Comparison of ENCODE assay signal across 8 cellular contexts in the genomic region with DNA sequence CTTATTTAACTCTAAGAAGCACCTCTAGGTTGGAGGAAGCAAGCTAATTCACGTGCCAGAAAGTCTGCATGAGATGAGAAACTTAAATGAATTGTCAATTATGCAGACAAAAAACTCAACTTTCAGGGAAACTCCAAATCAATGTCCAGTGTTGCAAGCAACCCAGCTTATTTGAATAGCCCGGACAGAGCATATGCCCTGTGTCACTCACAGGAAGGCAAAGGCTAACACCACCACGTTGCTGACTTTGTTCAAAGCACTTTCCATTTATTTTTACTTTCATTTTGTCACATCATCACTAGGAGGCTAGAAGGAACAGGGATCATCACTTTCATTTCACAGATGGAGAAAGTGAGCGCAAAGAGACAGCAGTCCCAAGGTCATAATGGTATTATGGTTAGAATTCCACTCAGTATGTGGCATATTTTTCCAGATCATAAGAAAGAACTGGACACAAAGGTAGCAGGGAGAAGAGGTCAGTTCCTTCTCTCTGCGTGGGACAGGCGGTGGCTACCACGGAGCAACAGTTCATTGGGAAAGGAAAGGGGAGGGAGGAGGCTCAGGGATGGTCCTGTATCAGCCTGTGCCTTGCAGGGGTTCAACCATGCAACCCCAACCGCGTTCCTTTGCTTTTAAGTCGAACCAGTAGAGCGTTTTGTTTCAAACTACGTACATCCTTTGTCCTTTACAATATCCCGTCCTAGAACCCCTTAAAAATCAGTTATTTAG. TPM values are rescaled to one million over a fixed set of nuclear protein-coding genes. Genes with fewer than 3 reads are reported as not detected.
DNase-seq lines count a peak whose midpoint lies in the region; ATAC-seq, FAIRE-seq and TF ChIP-seq lines count a peak whose summit lies in the region.

No MANE protein-coding gene starts in this region.

- H3K4me1 ChIP-seq in OCI-LY3 (ENCODE audit: low read length) (peaks cover 21% of the 10 kb centered on the region), HepG2 (ENCODE audit: insufficient read depth, low read length) (peaks cover 57% of the 10 kb centered on the region)

- no peaks in the 10 kb centered on the region for H3K27me3 Mint-ChIP-seq in central memory CD8-positive, alpha-beta T cell

- H3K4me3 Mint-ChIP-seq in central memory CD8-positive, alpha-beta T cell, result peak overlapping the region; percentile 99

- CTCF ChIA-PET in HepG2 (lab: Yijun Ruan, JAX; ENCODE audit: low intra/inter-chr PET ratio, low total read pairs), result no interaction called here

- peak overlapping the region; percentile 43; the same call in 1 of the 2 replicates for H2AFZ ChIP-seq in OCI-LY3 (ENCODE audit: low read depth, low read length)
- H2AFZ ChIP-seq in HepG2 (ENCODE audit: low read length), result peak overlapping the region; percentile 28

- H3K27me3 ChIP-seq in OCI-LY3 (ENCODE audit: low read depth, low read length), result peaks cover 75% of the 10 kb centered on the region
- H3K27me3 ChIP-seq in HepG2 (ENCODE audit: control insufficient read depth in 1 of 2, insufficient read depth in 2 of 2, low read length in 2 of 2), result peaks cover 0 to 25% of the 10 kb centered on the region in 2 experiments; a peak in 4 of 5 replicates

- intact Hi-C loops in HepG2 (cut with micrococcal nuclease; ENCODE audit: unreplicated experiment), result loop anchor here (1.0 to 10.0 kb wide), 3 partner anchors 9 to 100 kb away; no protein-coding TSS in a partner anchor

- H3K27ac ChIP-seq in OCI-LY3 (ENCODE audit: low read length) (no peak overlapping the region), HepG2 (ENCODE audit: extremely low read length, insufficient read depth, low read length) (peak overlapping the region; percentile 69), substantia nigra (ENCODE audit: low read depth, low read length, poor library complexity, severe bottlenecking) (peak overlapping the region; percentile 84)

- H3K36me3 Mint-ChIP-seq in central memory CD8-positive, alpha-beta T cell (ENCODE audit: insufficient read depth), result peaks cover 11% of the 10 kb centered on the region

- peak; percentile 95 for FAIRE-seq in HepG2 (lab: Jason Lieb, UNC)

- peak in 1 of 2 experiments; percentile 74; a peak in 2 of 4 replicates for TF ChIP-seq POLR2A in HepG2 (IDR thresholded peaks at IDR 0.05; ENCODE audit: insufficient read depth in 1 of 2, low read depth in 2 of 2, low read length in 2 of 2)

- peak; percentile 74 for DNase-seq in EL
- no peak for DNase-seq in central memory CD8-positive, alpha-beta T cell (ENCODE audit: low spot score in 2 of 2)
- peak; percentile 85 for DNase-seq in HepG2 (ENCODE audit: low spot score)
- peak in 9 of 49 donors; percentile 20 to 65 (median 44) for DNase-seq in substantia nigra (lab: John Stamatoyannopoulos, UW)
- no peak for DNase-seq in effector CD8-positive, alpha-beta T cell (lab: John Stamatoyannopoulos, UW)

- TSS peak; percentile 69 for BruUV-seq in HepG2 (replicated peaks; lab: Mats Ljungman, UMichigan)

- H3K4me1 Mint-ChIP-seq in central memory CD8-positive, alpha-beta T cell, result peaks cover 51% of the 10 kb centered on the region

- ATAC-seq in GM21723 (IDR thresholded peaks at IDR 0.05; ENCODE audit: unreplicated experiment), result peak; percentile 31
- ATAC-seq in central memory CD8-positive, alpha-beta T cell (replicated peaks; ENCODE audit: extremely low read depth, poor library complexity, severe bottlenecking), result peak; percentile 22
- peak; percentile 81 for ATAC-seq in HepG2
- no peak for ATAC-seq in HG03045 (IDR thresholded peaks at IDR 0.05; ENCODE audit: unreplicated experiment)

- H3K9ac ChIP-seq in OCI-LY3 (ENCODE audit: low read length) (peak overlapping the region; percentile 23; the same call in 1 of the 2 replicates), HepG2 (ENCODE audit: insufficient read depth, low read depth, low read length) (peak overlapping the region; percentile 86)

- H4K20me1 ChIP-seq in OCI-LY3 (ENCODE audit: insufficient read depth, low read length), result no peaks in the 10 kb centered on the region
- H4K20me1 ChIP-seq in HepG2 (ENCODE audit: insufficient read depth, low read length), result peaks cover 18% of the 10 kb centered on the region

- WGBS in HepG2 (ENCODE audit: low lambda C conversion rate), result 2% methylated on average over 13 of the region's 13 CpGs

- POLR2A ChIA-PET in HepG2 (lab: Yijun Ruan, JAX), result interaction anchor here (0.6 to 3.1 kb wide), 4 partner anchors 8 to 527 kb away, joined by 3 to 25 read pairs (median 11); no protein-coding TSS in a partner anchor

- peak overlapping the region; percentile 79 for H3K4me3 ChIP-seq in OCI-LY3 (ENCODE audit: low read length)
- H3K4me3 ChIP-seq in HepG2 (replicated peaks in 1 of 3; ENCODE audit: insufficient read depth in 1 of 3, low read depth in 2 of 3, low read length in 3 of 3), result peak overlapping the region; percentile 79 to 92 (median 82)

- no peak for TF ChIP-seq CTCF in OCI-LY3 (IDR thresholded peaks at IDR 0.05; ENCODE audit: low read depth, low read length)
- TF ChIP-seq CTCF in HepG2 (CRISPR knock-in tag; IDR thresholded peaks at IDR 0.05), result no peak

- peak; percentile 10 to 22; a peak in 1 of 4 replicates for TF ChIP-seq EP300 in HepG2 (IDR thresholded peaks at IDR 0.05; ENCODE audit: low read depth in 2 of 2, low read length in 2 of 2)
- TF ChIP-seq EP300 in HepG2 (CRISPR knock-in tag; IDR thresholded peaks at IDR 0.05; ENCODE audit: borderline replicate concordance), result no peak

- in situ Hi-C loops in HepG2 (cut with HindIII; ENCODE audit: extremely low pct_ligation_motif_present, low pct_unique_long_range_greater_than_20kb), result loop anchor here (5.0 kb wide), 1 partner anchor 52 kb away; no protein-coding TSS in a partner anchor

- H3K27ac Mint-ChIP-seq in central memory CD8-positive, alpha-beta T cell (ENCODE audit: low read depth), result peak overlapping the region; percentile 80

- H3K9me3 ChIP-seq in OCI-LY3 (ENCODE audit: insufficient read depth, low read length) (no peaks in the 10 kb centered on the region), HepG2 (ENCODE audit: low read length) (no peaks in the 10 kb centered on the region)

- peak overlapping the region; percentile 83 for H3K4me2 ChIP-seq in OCI-LY3 (ENCODE audit: low read length)
- peak overlapping the region; percentile 95 for H3K4me2 ChIP-seq in HepG2 (ENCODE audit: low read depth, low read length)

- H3K79me2 ChIP-seq in OCI-LY3 (ENCODE audit: low read length), result no peaks in the 10 kb centered on the region
- peaks cover 33% of the 10 kb centered on the region for H3K79me2 ChIP-seq in HepG2 (ENCODE audit: insufficient read depth, low read length)

- TF ChIP-seq RAD21 in HepG2 (CRISPR knock-in tag; IDR thresholded peaks at IDR 0.05), result no peak

- H3K36me3 ChIP-seq in OCI-LY3 (replicated peaks; ENCODE audit: low read depth, low read length) (no peaks in the 10 kb centered on the region), HepG2 (replicated peaks in 1 of 2; ENCODE audit: control insufficient read depth in 1 of 2, insufficient read depth in 2 of 2, low read length in 2 of 2) (peaks cover 4 to 24% of the 10 kb centered on the region in 2 experiments; a peak in 4 of 5 replicates)

- H3K9me3 Mint-ChIP-seq in central memory CD8-positive, alpha-beta T cell, result no peaks in the 10 kb centered on the region

TF ChIP-seq in HepG2, 621 proteins besides CTCF, POLR2A, EP300 and RAD21 (continues in another document):
- TF ChIP-seq THYN1 (CRISPR knock-in tag; IDR thresholded peaks at IDR 0.05; ENCODE audit: borderline replicate concordance, low read depth) (no peak), MAFK (conservative IDR thresholded peaks at IDR 0.05 in 1 of 2, IDR thresholded peaks at IDR 0.05 in 1 of 2; ENCODE audit: low read length in 2 of 2) (peak; percentile 72 to 82), HNF4A (CRISPR knock-in tag; IDR thresholded peaks at IDR 0.05) (peak; percentile 28; the same call in 1 of the 2 replicates)

RNA-seq across cellular contexts. Expression of a gene that starts 1.2 kb away (rescaled TPM):
- total RNA-seq in HepG2 (2016; rRNA removed; fragmentation: Illumina TruSeq; extraction: Trizol), result 9.7 and 10.7 TPM in 2 replicates
- 1.1 TPM in 2 replicates for total RNA-seq in HepG2 (2016; cell fraction: cytosol; rRNA removed; fragmentation: Illumina TruSeq; extraction: Trizol; ENCODE audit: low read depth)
- 6.8 and 9.0 TPM in 2 replicates for total RNA-seq in HepG2 (2016; cell fraction: insoluble cytoplasmic fraction; rRNA removed; fragmentation: Illumina TruSeq; extraction: Trizol)
- 3.2 and 3.3 TPM in 2 replicates for total RNA-seq in HepG2 (2016; cell fraction: membrane; rRNA removed; fragmentation: Illumina TruSeq; extraction: Trizol)
- 17.3 and 19.4 TPM in 2 replicates for total RNA-seq in HepG2 (2016; cell fraction: nucleus; rRNA removed; fragmentation: Illumina TruSeq; extraction: Trizol)
- polyA plus RNA-seq in HepG2 (2011; rRNA removed), result 11.6 and 18.2 TPM in 2 replicates
- polyA plus RNA-seq in HepG2 (2011; cell fraction: cytosol; rRNA removed), result 8.6 and 8.8 TPM in 2 replicates
- 17.9 and 23.5 TPM in 2 replicates for polyA plus RNA-seq in HepG2 (2011; cell fraction: nucleus; rRNA removed)
- polyA plus RNA-seq in HepG2 (2012), result 12.1 and 14.0 TPM in 2 replicates
- 0.46 and 0.52 TPM in 2 replicates for polyA plus RNA-seq in HepG2 (2016; cell fraction: cytosol; fragmentation: Illumina TruSeq; extraction: Trizol; ENCODE audit: low read depth)
- polyA plus RNA-seq in HepG2 (2016; cell fraction: insoluble cytoplasmic fraction; fragmentation: Illumina TruSeq; extraction: Trizol; ENCODE audit: low read depth), result 5.4 and 5.8 TPM in 2 replicates
- polyA plus RNA-seq in HepG2 (2016; cell fraction: membrane; fragmentation: Illumina TruSeq; extraction: Trizol; ENCODE audit: low read depth), result 0.69 and 0.92 TPM in 2 replicates
- polyA plus RNA-seq in HepG2 (2016; cell fraction: nucleus; fragmentation: Illumina TruSeq; extraction: Trizol; ENCODE audit: insufficient read depth, low read depth), result 14.9 and 16.7 TPM in 2 replicates
- polyA minus RNA-seq in HepG2 (2011; rRNA and poly(A)+ RNA removed; ENCODE audit: low replicate concordance), result 51.4 and 72.4 TPM in 2 replicates
- 23.5 and 27.8 TPM in 2 replicates for polyA minus RNA-seq in HepG2 (2011; cell fraction: cytosol; rRNA and poly(A)+ RNA removed)
- 17.8 and 25.8 TPM in 2 replicates for polyA minus RNA-seq in HepG2 (2011; cell fraction: nucleus; rRNA and poly(A)+ RNA removed)

Comparison
In these comparisons a context has a peak if more than half of its experiments do, and no peak if none do; other contexts are left out.
1. DNase-seq: peak in EL (single experiment) and HepG2 (single experiment); none in central memory CD8-positive, alpha-beta T cell (0 of 2) and effector CD8-positive, alpha-beta T cell (single experiment).